Comparison of ENCODE assay signal across 24 cellular contexts in the genomic region with DNA sequence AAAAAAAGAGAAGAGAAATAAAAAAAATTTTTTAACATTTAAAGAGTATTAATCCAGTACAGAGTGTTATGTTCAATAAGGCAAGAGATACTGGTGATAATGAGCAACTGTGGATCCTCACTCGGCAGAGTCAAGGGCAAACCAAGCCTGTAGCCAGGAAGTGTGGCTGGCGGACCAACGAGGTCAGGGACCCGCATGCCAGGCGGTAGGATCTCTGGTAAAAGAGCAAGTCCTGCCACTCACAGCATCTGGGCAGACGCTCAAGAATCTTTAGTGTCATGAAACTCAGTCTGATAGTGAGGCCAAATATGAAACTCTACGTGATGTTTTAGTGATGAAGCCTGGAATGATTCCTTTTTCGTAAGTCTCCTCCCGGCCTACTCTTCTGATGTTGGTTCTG.
"Had no signal": no experiment of that assay in that cellular context is flagged by ENCODE, and none has a peak within 500 bp of the region (broad histone marks: within the 10 kb centered on the region; RNA-seq: fewer than 3 reads in every experiment).

No MANE protein-coding gene starts in this region.

- H3K27ac ChIP-seq: ascending aorta, cardiac muscle cell, dorsolateral prefrontal cortex, left lung, ovary, psoas muscle, thyroid gland had no signal

- H3K4me3 ChIP-seq: ascending aorta, cardiac muscle cell, coronary artery, dorsolateral prefrontal cortex, left lung, ovary, psoas muscle, thyroid gland had no signal

- H3K9me3 ChIP-seq: ascending aorta, left lung, ovary, psoas muscle, thyroid gland had no signal

- H3K36me3 ChIP-seq: ovary had no signal

- H3K27me3 ChIP-seq: ascending aorta, cardiac muscle cell, dorsolateral prefrontal cortex, left lung, ovary, thyroid gland had no signal

- ATAC-seq: left lung; stimulated activated naive CD8-positive, alpha-beta T cell treated with anti-CD3 and anti-CD28 coated beads, Interleukin-15, amount 100 ng/mL, for 72 hours had no signal

- H3K4me1 ChIP-seq: left lung, psoas muscle, thyroid gland had no signal

- DNase-seq: activated CD4-positive, alpha-beta memory T cell treated with anti-CD3 and anti-CD28 coated beads for 36 hours; activated CD4-positive, alpha-beta T cell treated with anti-CD3 and anti-CD28 coated beads, Interleukin-2, amount 10 ng/mL, durations not matched to agents 24 days and 14 days; activated CD4-positive, CD25-positive, alpha-beta regulatory T cell treated with anti-CD3 and anti-CD28 coated beads, Interleukin-2, amount 50 U/mL, for 72 hours; activated CD8-positive, alpha-beta memory T cell treated with anti-CD3 and anti-CD28 coated beads, Interleukin-2, amount 50 U/mL, for 4 hours; activated effector memory CD4-positive, alpha-beta T cell treated with anti-CD3 and anti-CD28 coated beads, Interleukin-2, amount 50 U/mL, for 16 hours; activated naive CD4-positive, alpha-beta T cell treated with anti-CD3 and anti-CD28 coated beads for 36 hours; activated naive CD8-positive, alpha-beta T cell treated with anti-CD3 and anti-CD28 coated beads for 36 hours; activated T-cell treated with anti-CD3 and anti-CD28 coated beads, Interleukin-2, amount 50 U/mL, for 1 hour; dorsolateral prefrontal cortex; effector memory CD4-positive, alpha-beta T cell; glutamatergic neuron; hippocampal formation; kidney; left lung; ovary; psoas muscle; stimulated activated CD4-positive, alpha-beta T cell treated with anti-CD3 and anti-CD28 coated beads, Interleukin-12 subunit alpha, Interleukin-12 subunit beta, amount 100 ng/mL, for 4 hours; stimulated activated CD4-positive, alpha-beta T cell treated with anti-CD3 and anti-CD28 coated beads, Interleukin-4, amount 100 ng/mL, for 1 hour; stimulated activated naive CD8-positive, alpha-beta T cell treated with anti-CD3 and anti-CD28 coated beads, Interleukin-15, amount 100 ng/mL, for 72 hours; T-helper 9 cell; thyroid gland had no signal
